Comparison of ENCODE assay signal across 12 cellular contexts in the genomic region with DNA sequence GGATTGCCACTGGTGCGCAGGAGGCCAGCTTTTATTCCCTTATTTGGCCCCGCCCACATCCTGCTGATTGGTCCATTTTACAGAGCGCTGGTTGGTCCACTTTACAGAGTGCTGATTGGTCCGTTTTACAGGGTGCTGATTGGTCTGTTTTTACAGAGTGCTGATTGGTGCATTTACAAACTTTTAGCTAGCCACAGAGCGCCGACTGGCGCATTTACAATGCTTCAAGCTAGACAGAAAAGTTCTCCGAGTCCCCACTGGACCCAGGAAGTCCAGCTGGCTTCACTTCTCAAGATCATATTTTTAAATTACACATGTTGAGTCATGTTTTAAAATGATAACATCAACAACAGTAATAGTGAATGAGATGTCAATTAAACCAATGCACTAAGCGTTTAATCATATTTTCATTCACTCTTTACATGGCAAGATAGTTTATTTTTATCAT.
DNase-seq lines count a peak whose midpoint lies in the region; ATAC-seq and TF ChIP-seq lines count a peak whose summit lies in the region.
"Had no signal": no experiment of that assay in that cellular context is flagged by ENCODE, and none has a peak within 500 bp of the region (broad histone marks: within the 10 kb centered on the region; RNA-seq: fewer than 3 reads in every experiment).

No MANE protein-coding gene starts in this region.

- H3K4me3 ChIP-seq in ACC112 (ENCODE audit: low read depth, low read length) (peak overlapping the region; percentile 49; the same call in 1 of the 2 replicates), ovary (no peak overlapping the region)

- H3K4me3 Mint-ChIP-seq in endothelial cell (ENCODE audit: unreplicated experiment): no peak overlapping the region

- peak overlapping the region; percentile 38 for H3K27ac Mint-ChIP-seq in endothelial cell (ENCODE audit: unreplicated experiment)

- intact Hi-C loops in ovary (cut with DNase I): loop anchor here in 2 of 4 donors (10.0 kb wide), 2 partner anchors 193 to 223 kb away; a partner anchor contains a TSS

- H3K27me3 ChIP-seq in ACC112 (ENCODE audit: insufficient read depth, low read length) (no peaks in the 10 kb centered on the region), ovary (no peaks in the 10 kb centered on the region)

- ATAC-seq in HG03571 (IDR thresholded peaks at IDR 0.05; ENCODE audit: unreplicated experiment): no peak
- ATAC-seq in HG02884 (IDR thresholded peaks at IDR 0.05; ENCODE audit: unreplicated experiment): no peak

- DNase-seq in RKO (ENCODE audit: low spot score) (peak; percentile 46), endothelial cell (ENCODE audit: low spot score) (no peak), ovary (peak in 3 of 5 donors; percentile 34 to 54 (median 48)), DMS 273 (lab: John Stamatoyannopoulos, UW; ENCODE audit: unreplicated experiment) (no peak)
- no peak for DNase-seq in activated effector memory CD4-positive, alpha-beta T cell treated with Interleukin-2 at 50 U/mL for 16 hours
- DNase-seq: activated CD4-positive, alpha-beta T cell treated with anti-CD3 and anti-CD28 coated beads, Interleukin-2, amount 50 U/mL, for 1 hour; amygdala; islet precursor cell; NCI-H510A had no signal

- WGBS in ovary, 3 donors: 70 to 83% (median 75%) methylated on average over 9 of the region's 9 CpGs

- H3K4me1 Mint-ChIP-seq in endothelial cell (ENCODE audit: unreplicated experiment): peaks cover 50% of the 10 kb centered on the region

- peaks cover 6% of the 10 kb centered on the region for H3K27me3 Mint-ChIP-seq in endothelial cell (ENCODE audit: unreplicated experiment)

- no peak overlapping the region for H2AFZ ChIP-seq in ACC112 (ENCODE audit: low read length, unreplicated experiment)

- H3K79me2 ChIP-seq in ACC112 (ENCODE audit: control insufficient read depth, insufficient read depth, low read length, unreplicated experiment): no peaks in the 10 kb centered on the region

- no peak for TF ChIP-seq EP300 in ovary (IDR thresholded peaks at IDR 0.05)

- no peaks in the 10 kb centered on the region for H3K9me3 ChIP-seq in ovary

- H3K36me3 Mint-ChIP-seq in endothelial cell (ENCODE audit: low read depth, unreplicated experiment): peaks cover 25% of the 10 kb centered on the region

- H3K9me3 Mint-ChIP-seq in endothelial cell (ENCODE audit: unreplicated experiment): no peaks in the 10 kb centered on the region

- H3K27ac ChIP-seq in ACC112 (ENCODE audit: low read depth, low read length) (peak overlapping the region; percentile 100), ovary (peak overlapping the region in 1 of 2 donors; percentile 95)

- no peak for TF ChIP-seq CTCF in endothelial cell (IDR thresholded peaks at IDR 0.05; ENCODE audit: unreplicated experiment)
- peak in 1 of 3 donors; percentile 4 for TF ChIP-seq CTCF in ovary (IDR thresholded peaks at IDR 0.05)

- peaks cover 52% of the 10 kb centered on the region for H3K4me1 ChIP-seq in ACC112 (ENCODE audit: control insufficient read depth, insufficient read depth, low read length, unreplicated experiment)
- H3K4me1 ChIP-seq in ovary (ENCODE audit: insufficient read depth): peaks cover 23% of the 10 kb centered on the region

- no peak for TF ChIP-seq POLR2A in ovary (IDR thresholded peaks at IDR 0.05)

- H3K36me3 ChIP-seq in ACC112 (ENCODE audit: insufficient read depth, low read length): no peaks in the 10 kb centered on the region
- H3K36me3 ChIP-seq in ovary: no peaks in the 10 kb centered on the region

Comparison
In these comparisons a context has a peak if more than half of its experiments do, and no peak if none do; other contexts are left out.
1. DNase-seq: peak in RKO (single experiment) and ovary (3 of 5); none in endothelial cell (single experiment), activated effector memory CD4-positive, alpha-beta T cell treated with Interleukin-2 at 50 U/mL for 16 hours (single experiment) and DMS 273 (single experiment).